ENCODE assay signal across 9 cellular contexts in genomic region chr5:15383469-15383868, GRCh38.
DNase-seq lines count a peak whose midpoint lies in the region; ATAC-seq and TF ChIP-seq lines count a peak whose summit lies in the region.
"Had no signal": no experiment of that assay in that cellular context is flagged by ENCODE, and none has a peak within 500 bp of the region (broad histone marks: within the 10 kb centered on the region; RNA-seq: fewer than 3 reads in every experiment).

No MANE protein-coding gene starts in this region.

- ATAC-seq in HG03342 (IDR thresholded peaks at IDR 0.05; ENCODE audit: unreplicated experiment): no peak
- no peak for ATAC-seq in HG02759 (IDR thresholded peaks at IDR 0.05; ENCODE audit: unreplicated experiment)

- H3K4me3 ChIP-seq in astrocyte of the spinal cord (ENCODE audit: low read depth, low read length): no peak overlapping the region

- DNase-seq in DMS114 treated with DMSO at 0.1 percent for 48 hours (lab: John Stamatoyannopoulos, UW; ENCODE audit: unreplicated experiment) (peak; percentile 4), NCI-H2081 (lab: John Stamatoyannopoulos, UW) (peak; percentile 10 to 59), astrocyte of the spinal cord (ENCODE audit: low read depth, low spot score) (peak; percentile 24), lung microvascular endothelial cell (ENCODE audit: low read depth in 2 of 2) (peak; percentile 31 to 53), MV-4-11 (lab: John Stamatoyannopoulos, UW) (no peak)
- no peak for DNase-seq in activated CD4-positive, alpha-beta T cell treated with anti-CD3 and anti-CD28 coated beads, Interleukin-2, amount 50 U/mL, for 48 hours
- DNase-seq: stimulated activated CD4-positive, alpha-beta T cell treated with anti-CD3 and anti-CD28 coated beads, Interleukin-4, amount 100 ng/mL, for 1 hour had no signal

- peak; percentile 59 for TF ChIP-seq CTCF in astrocyte of the spinal cord (IDR thresholded peaks at IDR 0.05; ENCODE audit: low read depth, low read length)

- in situ Hi-C loops in astrocyte of the spinal cord (cut with HindIII; ENCODE audit: low sequenced_read_pairs): no loop called here

Comparison
In these comparisons a context has a peak if more than half of its experiments do, and no peak if none do; other contexts are left out.
1. DNase-seq: peak in DMS114 treated with DMSO at 0.1 percent for 48 hours (single experiment), NCI-H2081 (2 of 2), astrocyte of the spinal cord (single experiment) and lung microvascular endothelial cell (2 of 2); none in MV-4-11 (single experiment) and activated CD4-positive, alpha-beta T cell treated with anti-CD3 and anti-CD28 coated beads, Interleukin-2, amount 50 U/mL, for 48 hours (0 of 2).